Comparison of ENCODE assay signal across 15 cellular contexts in genomic region chr11:76771446-76772099, GRCh38. TPM values are rescaled to one million over a fixed set of nuclear protein-coding genes. Genes with fewer than 3 reads are reported as not detected.
A peak's percentile ranks its signal among the peaks of the same experiment; 100 is the strongest.
DNase-seq lines count a peak whose midpoint lies in the region; ATAC-seq, FAIRE-seq and TF ChIP-seq lines count a peak whose summit lies in the region.
"Had no signal": no experiment of that assay in that cellular context is flagged by ENCODE, and none has a peak within 500 bp of the region (broad histone marks: within the 10 kb centered on the region; RNA-seq: fewer than 3 reads in every experiment).

No MANE protein-coding gene starts in this region.

- H3K27me3 ChIP-seq in CD8-positive, alpha-beta T cell (ENCODE audit: insufficient read depth, low read length): no peaks in the 10 kb centered on the region
- no peaks in the 10 kb centered on the region for H3K27me3 ChIP-seq in Peyer's patch
- no peaks in the 10 kb centered on the region for H3K27me3 ChIP-seq in keratinocyte (ENCODE audit: control insufficient read depth, extremely low read depth, insufficient read depth, low read length)

- CTCF ChIA-PET in CD8-positive, alpha-beta T cell (lab: Charles Lee): no interaction called here

- peak overlapping the region; percentile 15 for H3K4me2 ChIP-seq in keratinocyte (ENCODE audit: control insufficient read depth, extremely low read depth, insufficient read depth, low read depth, low read length)

- peaks cover 3% of the 10 kb centered on the region for H3K36me3 Mint-ChIP-seq in CD8-positive, alpha-beta T cell

- FAIRE-seq in keratinocyte (lab: Jason Lieb, UNC): no peak

- no peaks in the 10 kb centered on the region for H3K9me1 ChIP-seq in keratinocyte (ENCODE audit: control insufficient read depth, extremely low read depth, insufficient read depth, low read length)

- H4K20me1 ChIP-seq in keratinocyte (ENCODE audit: control insufficient read depth, extremely low read depth, insufficient read depth, low read length): no peaks in the 10 kb centered on the region

- dilution Hi-C loops in keratinocyte (cut with MboI; ENCODE audit: extremely low pct_ligation_motif_present, low sequenced_read_pairs): no loop called here

- H3K4me3 ChIP-seq in CD8-positive, alpha-beta T cell (ENCODE audit: low read depth, low read length): no peak overlapping the region
- H3K4me3 ChIP-seq in Peyer's patch (no peak overlapping the region), keratinocyte (ENCODE audit: control insufficient read depth in 2 of 3, extremely low read depth in 1 of 3, insufficient read depth in 2 of 3, low read depth in 1 of 3, low read length in 3 of 3) (no peak overlapping the region), skin epidermis (no peak overlapping the region)

- no peaks in the 10 kb centered on the region for H3K9me3 ChIP-seq in CD8-positive, alpha-beta T cell (ENCODE audit: low read length)
- H3K9me3 ChIP-seq in Peyer's patch (no peaks in the 10 kb centered on the region), keratinocyte (ENCODE audit: control insufficient read depth, low read depth, low read length) (no peaks in the 10 kb centered on the region)

- intact Hi-C loops in CD8-positive, alpha-beta T cell (cut with DNase I, micrococcal nuclease): no loop called here

- H3K79me2 ChIP-seq in keratinocyte (ENCODE audit: control insufficient read depth, insufficient read depth, low read length): no peaks in the 10 kb centered on the region

- H3K4me1 Mint-ChIP-seq in CD8-positive, alpha-beta T cell (ENCODE audit: low read depth): peaks cover 27% of the 10 kb centered on the region

- no peak overlapping the region for H2AFZ ChIP-seq in keratinocyte (ENCODE audit: control insufficient read depth, low read length)

- no peak for DNase-seq in CD8-positive, alpha-beta T cell
- DNase-seq in Peyer's patch (no peak), keratinocyte (ENCODE audit: low read depth, low spot score) (no peak), NCI-H446 treated with DMSO at 0.1 percent for 48 hours (lab: John Stamatoyannopoulos, UW) (no peak), DMS114 treated with DMSO at 0.1 percent for 48 hours (lab: John Stamatoyannopoulos, UW; ENCODE audit: unreplicated experiment) (no peak)
- DNase-seq: activated T-cell treated with anti-CD3 and anti-CD28 coated beads, Interleukin-2, amount 50 U/mL, for 72 hours; C1 segment of cervical spinal cord; caudate nucleus; GDM1; natural killer cell; NCI-H446 had no signal

- peaks cover 4% of the 10 kb centered on the region for H3K9me3 Mint-ChIP-seq in CD8-positive, alpha-beta T cell

- no peaks in the 10 kb centered on the region for H3K36me3 ChIP-seq in CD8-positive, alpha-beta T cell (ENCODE audit: insufficient read depth, low read length)
- H3K36me3 ChIP-seq in Peyer's patch: no peaks in the 10 kb centered on the region
- no peaks in the 10 kb centered on the region for H3K36me3 ChIP-seq in keratinocyte (ENCODE audit: control insufficient read depth in 2 of 2, extremely low read depth in 1 of 2, insufficient read depth in 2 of 2, low read length in 2 of 2)

- no peak for TF ChIP-seq POLR2A in Peyer's patch (IDR thresholded peaks at IDR 0.05)

- no peaks in the 10 kb centered on the region for H3K27me3 Mint-ChIP-seq in CD8-positive, alpha-beta T cell (ENCODE audit: low read depth)

- H3K27ac ChIP-seq in CD8-positive, alpha-beta T cell (ENCODE audit: low read depth, low read length): no peak overlapping the region
- H3K27ac ChIP-seq in Peyer's patch: peak overlapping the region; percentile 46 to 93 (median 89)
- no peak overlapping the region for H3K27ac ChIP-seq in keratinocyte (ENCODE audit: control insufficient read depth, insufficient read depth, low read length)
- H3K27ac ChIP-seq in skin epidermis: peak overlapping the region in 14 of 21 experiments; percentile 4 to 70 (median 50)
- H3K27ac ChIP-seq: HL-60 had no signal

- POLR2A ChIA-PET in CD8-positive, alpha-beta T cell (lab: Charles Lee): no interaction called here

- ATAC-seq in CD8-positive, alpha-beta T cell: no peak
- ATAC-seq in HG02763 (IDR thresholded peaks at IDR 0.05; ENCODE audit: unreplicated experiment) (no peak), HG03432 (IDR thresholded peaks at IDR 0.05; ENCODE audit: unreplicated experiment) (no peak)

- peaks cover 19% of the 10 kb centered on the region for H3K4me1 ChIP-seq in CD8-positive, alpha-beta T cell (ENCODE audit: insufficient read depth, low read length)
- H3K4me1 ChIP-seq in Peyer's patch: peaks cover 7 to 70% (median 24%) of the 10 kb centered on the region in 4 donors
- H3K4me1 ChIP-seq in keratinocyte (ENCODE audit: control insufficient read depth, extremely low read depth, insufficient read depth, low read length): peaks cover 43% of the 10 kb centered on the region

- H3K27ac Mint-ChIP-seq in CD8-positive, alpha-beta T cell: peak overlapping the region; percentile 55
- H3K27ac Mint-ChIP-seq: activated T-cell treated with anti-CD3 and anti-CD28 coated beads, Interleukin-2, amount 50 U/mL, for 72 hours; natural killer cell had no signal

- no peak for TF ChIP-seq CTCF in CD8-positive, alpha-beta T cell (IDR thresholded peaks at IDR 0.05)
- TF ChIP-seq CTCF in Peyer's patch (IDR thresholded peaks at IDR 0.05) (no peak), keratinocyte (optimal IDR thresholded peaks at IDR 0.05 in 1 of 3, IDR thresholded peaks at IDR 0.05 in 1 of 3, conservative IDR thresholded peaks at IDR 0.05 in 1 of 3; ENCODE audit: extremely low read depth in 1 of 3, insufficient read depth in 2 of 3, low read length in 3 of 3) (no peak)

- H3K9ac ChIP-seq in keratinocyte (ENCODE audit: control insufficient read depth, extremely low read depth, insufficient read depth, low read length): no peak overlapping the region

- H3K4me3 Mint-ChIP-seq in CD8-positive, alpha-beta T cell: no peak overlapping the region
- H3K4me3 Mint-ChIP-seq: activated T-cell treated with anti-CD3 and anti-CD28 coated beads, Interleukin-2, amount 50 U/mL, for 72 hours; natural killer cell had no signal

RNA-seq across cellular contexts. Expression of gene TSKU, which starts 11.6 kb away (rescaled TPM):
- total RNA-seq in CD8-positive, alpha-beta T cell: not detected
- 100 to 1,000 TPM in 2 of 4 donors, 10 to 100 TPM in 2; 27.2 to 152 (median 87.2) TPM for total RNA-seq in Peyer's patch
- 22.8 to 36.1 TPM (median 35.8 TPM) in 3 replicates for polyA plus RNA-seq in keratinocyte
- 3.6 TPM for polyA plus RNA-seq in keratinocyte (2011; ENCODE audit: low read depth)
- polyA plus RNA-seq in keratinocyte (2011; cell fraction: cytosol; rRNA removed): 23.3 and 32.4 TPM in 2 replicates
- polyA plus RNA-seq in keratinocyte (2011; cell fraction: nucleus; rRNA removed): 46.7 and 64.8 TPM in 2 replicates
- 24.0 and 42.3 TPM in 2 replicates for polyA plus RNA-seq in keratinocyte (2012; ENCODE audit: low replicate concordance)
- 27.5 to 79.8 TPM (median 38.8 TPM) in 3 replicates for polyA minus RNA-seq in keratinocyte
- polyA minus RNA-seq in keratinocyte (2011; cell fraction: cytosol; rRNA and poly(A)+ RNA removed): 58.9 TPM
- 52.7 and 54.9 TPM in 2 replicates for polyA minus RNA-seq in keratinocyte (2011; cell fraction: nucleus; rRNA and poly(A)+ RNA removed)
- total RNA-seq: natural killer cell had no signal

Comparison
In these comparisons a context has a peak if more than half of its experiments do, and no peak if none do; other contexts are left out.
1. H3K27ac ChIP-seq: peak in Peyer's patch (4 of 4) and skin epidermis (14 of 21); none in CD8-positive, alpha-beta T cell (single experiment) and keratinocyte (single experiment).
2. RNA of gene TSKU, which starts 11.6 kb away (total RNA-seq): 27.2 to 152 TPM in Peyer's patch; not detected in CD8-positive, alpha-beta T cell; every median in the first group is over 10 times any median in the second.